Comparison of ENCODE assay signal across 9 cellular contexts in genomic region chrX:13377537-13377936, GRCh38. TPM values are rescaled to one million over a fixed set of nuclear protein-coding genes. Genes with fewer than 3 reads are reported as not detected.
A peak's percentile ranks its signal among the peaks of the same experiment; 100 is the strongest.
DNase-seq lines count a peak whose midpoint lies in the region; ATAC-seq and TF ChIP-seq lines count a peak whose summit lies in the region.
"Had no signal": no experiment of that assay in that cellular context is flagged by ENCODE, and none has a peak within 500 bp of the region (broad histone marks: within the 10 kb centered on the region; RNA-seq: fewer than 3 reads in every experiment).

No MANE protein-coding gene starts in this region.

- CTCF ChIA-PET in T-cell (lab: Charles Lee) = no interaction called here

- no peak for TF ChIP-seq CTCF in epithelial cell of esophagus (IDR thresholded peaks at IDR 0.05; ENCODE audit: insufficient read depth, low read depth, low read length, missing control alignments)

- H3K9me3 Mint-ChIP-seq in T-cell = no peaks in the 10 kb centered on the region

- POLR2A ChIA-PET in T-cell (lab: Charles Lee) = no interaction called here

- no peak overlapping the region for H3K4me3 ChIP-seq in epithelial cell of esophagus (ENCODE audit: low read length)

- no peaks in the 10 kb centered on the region for H3K36me3 Mint-ChIP-seq in T-cell

- no peak overlapping the region for H3K27ac Mint-ChIP-seq in T-cell

- H3K27me3 Mint-ChIP-seq in T-cell = peaks cover 0 to 31% of the 10 kb centered on the region in 2 donors

- in situ Hi-C loops in G401 (cut with HindIII; ENCODE audit: low sequenced_read_pairs) = no loop called here

- ATAC-seq in GM21529 (IDR thresholded peaks at IDR 0.05; ENCODE audit: unreplicated experiment) (no peak), T-cell (replicated peaks in 1 of 4) (no peak)

- no peak overlapping the region for H3K4me3 Mint-ChIP-seq in T-cell

- DNase-seq in G401 (ENCODE audit: low spot score) (peak; percentile 89), NCI-H82 (lab: John Stamatoyannopoulos, UW) (peak; percentile 99), epithelial cell of esophagus (ENCODE audit: low read depth) (peak; percentile 62), retina (peak; percentile 47), iPS-NIHi7 (ENCODE audit: extremely low spot score) (no peak), T-cell (no peak)
- DNase-seq in activated CD4-positive, alpha-beta T cell treated with anti-CD3 and anti-CD28 coated beads for 4 hours = no peak
- DNase-seq: activated effector memory CD4-positive, alpha-beta T cell treated with anti-CD3 and anti-CD28 coated beads, Interleukin-2, amount 50 U/mL, for 16 hours had no signal

- H3K4me1 Mint-ChIP-seq in T-cell = peaks cover 0 to 2% (median 0%) of the 10 kb centered on the region in 3 donors

RNA-seq across cellular contexts. Expression of gene ATXN3L, which starts 57.7 kb away (rescaled TPM):
- total RNA-seq in G401 (2014; rRNA removed; shearing (Covaris generic)) = not detected in 2 replicates
- total RNA-seq in T-cell = not detected

Comparison
In these comparisons a context has a peak if more than half of its experiments do, and no peak if none do; other contexts are left out.
1. DNase-seq: peak in G401 (single experiment), NCI-H82 (single experiment), epithelial cell of esophagus (single experiment) and retina (single experiment); none in iPS-NIHi7 (single experiment), activated CD4-positive, alpha-beta T cell treated with anti-CD3 and anti-CD28 coated beads for 4 hours (0 of 2) and T-cell (0 of 34).